ENCODE assay signal across 31 cellular contexts in genomic region chr1:93360111-93360510, GRCh38.
"Had no signal": no experiment of that assay in that cellular context is flagged by ENCODE, and none has a peak within 500 bp of the region (broad histone marks: within the 10 kb centered on the region; RNA-seq: fewer than 3 reads in every experiment).

No MANE protein-coding gene starts in this region.

- H3K27me3 Mint-ChIP-seq: activated naive CD8-positive, alpha-beta T cell treated with anti-CD3 and anti-CD28 coated beads for 36 hours; memory B cell; T-helper 17 cell had no signal

- H3K9me3 ChIP-seq: adrenal gland, body of pancreas, colonic mucosa, gastrocnemius medialis, right atrium auricular region, tibial nerve had no signal

- H3K4me3 ChIP-seq: adrenal gland, body of pancreas, colonic mucosa, dorsolateral prefrontal cortex, gastrocnemius medialis, right atrium auricular region, smooth muscle cell, tibial nerve had no signal

- H3K4me3 Mint-ChIP-seq: activated naive CD4-positive, alpha-beta T cell treated with anti-CD3 and anti-CD28 coated beads for 36 hours; activated naive CD8-positive, alpha-beta T cell treated with anti-CD3 and anti-CD28 coated beads for 36 hours; activated T-helper 1 cell treated with anti-CD3 and anti-CD28 coated beads, Interleukin-12 subunit alpha, Interleukin-12 subunit beta, Interleukin-2, Interleukin-4 antibody, amounts not matched to agents 30 ng/mL and 10 ng/mL and 1 ng/mL, durations not matched to agents 14 hours and 24 hours and 36 hours; memory B cell; nephron progenitor cell had no signal

- H3K27ac Mint-ChIP-seq: activated naive CD4-positive, alpha-beta T cell treated with anti-CD3 and anti-CD28 coated beads for 36 hours; activated naive CD8-positive, alpha-beta T cell treated with anti-CD3 and anti-CD28 coated beads for 36 hours; memory B cell; nephron progenitor cell had no signal

- H3K9me3 Mint-ChIP-seq: activated naive CD4-positive, alpha-beta T cell treated with anti-CD3 and anti-CD28 coated beads for 36 hours; activated naive CD8-positive, alpha-beta T cell treated with anti-CD3 and anti-CD28 coated beads for 36 hours; activated T-helper 1 cell treated with anti-CD3 and anti-CD28 coated beads, Interleukin-12 subunit alpha, Interleukin-12 subunit beta, Interleukin-2, Interleukin-4 antibody, amounts not matched to agents 30 ng/mL and 10 ng/mL and 1 ng/mL, durations not matched to agents 14 hours and 24 hours and 36 hours; memory B cell; nephron progenitor cell had no signal

- H3K4me1 ChIP-seq: colonic mucosa had no signal

- H3K27ac ChIP-seq: adrenal gland, body of pancreas, colonic mucosa, dorsolateral prefrontal cortex, gastrocnemius medialis, right atrium auricular region, tibial nerve, WERI-Rb-1 had no signal

- ATAC-seq: activated CD4-positive, CD25-positive, alpha-beta regulatory T cell treated with anti-CD3 and anti-CD28 coated beads, Interleukin-2, amount 50 U/mL, for 24 hours; body of pancreas; gastrocnemius medialis; T-helper 17 cell had no signal

- DNase-seq: activated CD4-positive, alpha-beta T cell treated with anti-CD3 and anti-CD28 coated beads for 48 hours; activated CD4-positive, alpha-beta T cell treated with anti-CD3 and anti-CD28 coated beads, Interleukin-2, amount 50 U/mL, for 48 hours; activated CD8-positive, alpha-beta memory T cell treated with anti-CD3 and anti-CD28 coated beads, Interleukin-2, amount 50 U/mL, for 4 hours; activated effector memory CD4-positive, alpha-beta T cell treated with anti-CD3 and anti-CD28 coated beads, Interleukin-2, amount 50 U/mL, for 16 hours; activated naive CD4-positive, alpha-beta T cell treated with anti-CD3 and anti-CD28 coated beads for 36 hours; activated naive CD8-positive, alpha-beta T cell treated with anti-CD3 and anti-CD28 coated beads for 36 hours; activated T-cell treated with anti-CD3 and anti-CD28 coated beads, Interleukin-2, amount 50 U/mL, for 1 hour; adrenal gland; aorta; body of pancreas; cerebellar nuclear complex; colonic mucosa; dorsolateral prefrontal cortex; effector memory CD4-positive, alpha-beta T cell; erythroblast; gastrocnemius medialis; glutamatergic neuron; islet precursor cell; nephron progenitor cell; occipital lobe; stimulated activated CD4-positive, alpha-beta T cell treated with anti-CD3 and anti-CD28 coated beads, Interleukin-2, amount 100 ng/mL, for 24 hours; stimulated activated naive CD4-positive, alpha-beta T cell; T-helper 17 cell; T1000; WERI-Rb-1 had no signal

- H3K4me2 ChIP-seq: smooth muscle cell had no signal

- H3K36me3 ChIP-seq: colonic mucosa had no signal

- H3K27me3 ChIP-seq: adrenal gland, body of pancreas, colonic mucosa, dorsolateral prefrontal cortex, gastrocnemius medialis, right atrium auricular region, tibial nerve had no signal

- H3K4me1 Mint-ChIP-seq: nephron progenitor cell had no signal
